ENCODE assay signal across 27 cellular contexts in the genomic region with DNA sequence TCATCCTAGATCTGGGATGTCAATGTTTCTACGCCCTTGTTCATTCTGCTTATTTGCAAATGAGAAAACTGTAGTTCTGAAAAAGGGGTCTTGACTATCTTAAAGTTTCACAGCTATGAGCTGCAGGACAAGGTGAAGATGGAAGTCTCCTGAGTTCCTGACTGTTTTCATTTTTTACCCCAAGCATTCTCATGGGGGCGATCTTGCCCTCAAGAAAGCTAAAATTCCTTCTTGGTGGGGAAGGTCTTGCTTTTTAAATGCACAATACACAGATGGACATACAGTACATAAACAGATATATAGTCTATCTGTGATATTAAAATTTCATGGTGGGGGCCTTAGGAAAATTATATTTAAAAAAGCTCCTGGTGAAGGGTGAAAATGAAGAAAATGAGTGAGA. TPM values are rescaled to one million over a fixed set of nuclear protein-coding genes. Genes with fewer than 3 reads are reported as not detected.
A peak's percentile ranks its signal among the peaks of the same experiment; 100 is the strongest.
DNase-seq lines count a peak whose midpoint lies in the region; ATAC-seq, FAIRE-seq and TF ChIP-seq lines count a peak whose summit lies in the region.
"Had no signal": no experiment of that assay in that cellular context is flagged by ENCODE, and none has a peak within 500 bp of the region (broad histone marks: within the 10 kb centered on the region; RNA-seq: fewer than 3 reads in every experiment).

No MANE protein-coding gene starts in this region.

- in situ Hi-C loops in HepG2 (cut with HindIII; ENCODE audit: extremely low pct_ligation_motif_present, low pct_unique_long_range_greater_than_20kb) = no loop called here

- CTCF ChIA-PET in HepG2 (lab: Yijun Ruan, JAX; ENCODE audit: low intra/inter-chr PET ratio, low total read pairs) = no interaction called here
- CTCF ChIA-PET in WTC11 (lab: Charles Lee) = interaction anchor here (0.7 to 2.5 kb wide), 15 partner anchors 9 to 450 kb away, joined by 3 to 13 read pairs (median 4); partner anchors contain the start of gene MASP1

- no peaks in the 10 kb centered on the region for H3K36me3 ChIP-seq in HepG2 (replicated peaks in 1 of 2; ENCODE audit: control insufficient read depth in 1 of 2, insufficient read depth in 2 of 2, low read length in 2 of 2)
- peaks cover 7 to 79% (median 30%) of the 10 kb centered on the region in 4 donors for H3K36me3 ChIP-seq in right lobe of liver

- ATAC-seq in HepG2 (no peak), right lobe of liver (no peak), WTC11 (0 out of 2 replicates have a peak, but pooled peaks have one; percentile 26), GM18519 (IDR thresholded peaks at IDR 0.05; ENCODE audit: low FRiP score, unreplicated experiment) (no peak)
- ATAC-seq: Panc1 had no signal

- H3K27me3 Mint-ChIP-seq in WTC11 (ENCODE audit: low read depth) = no peaks in the 10 kb centered on the region

- TF ChIP-seq EP300 in HepG2 (IDR thresholded peaks at IDR 0.05; ENCODE audit: low read depth in 2 of 2, low read length in 2 of 2) = no peak
- no peak for TF ChIP-seq EP300 in HepG2 (CRISPR knock-in tag; IDR thresholded peaks at IDR 0.05; ENCODE audit: borderline replicate concordance)

- H3K79me2 ChIP-seq in HepG2 (ENCODE audit: insufficient read depth, low read length) = no peaks in the 10 kb centered on the region

- no peaks in the 10 kb centered on the region for H4K20me1 ChIP-seq in HepG2 (ENCODE audit: insufficient read depth, low read length)

- H3K4me1 Mint-ChIP-seq in WTC11 = peaks cover 16% of the 10 kb centered on the region

- TF ChIP-seq RAD21 in HepG2 (CRISPR knock-in tag; IDR thresholded peaks at IDR 0.05) = no peak

- H3K27ac ChIP-seq in HepG2 (ENCODE audit: extremely low read length, insufficient read depth, low read length) (no peak overlapping the region), right lobe of liver (no peak overlapping the region)
- H3K27ac ChIP-seq: KMS-11, RWPE1 had no signal

- H3K4me1 ChIP-seq in HepG2 (ENCODE audit: insufficient read depth, low read length) (peaks cover 15% of the 10 kb centered on the region), right lobe of liver (peaks cover 0 to 12% (median 4%) of the 10 kb centered on the region in 4 donors)

- H3K9ac ChIP-seq in HepG2 (ENCODE audit: insufficient read depth, low read depth, low read length) = no peak overlapping the region
- H3K9ac ChIP-seq: KMS-11 had no signal

- TF ChIP-seq CTCF in HepG2 (CRISPR knock-in tag; IDR thresholded peaks at IDR 0.05) (peak; percentile 14; the same call in 1 of the 2 replicates), right lobe of liver (IDR thresholded peaks at IDR 0.05) (peak in 1 of 4 donors; percentile 18), WTC11 (IDR thresholded peaks at IDR 0.05) (no peak), epithelial cell of proximal tubule (conservative IDR thresholded peaks at IDR 0.05; ENCODE audit: low read depth, low read length) (peak; percentile 49)

- no peak overlapping the region for H2AFZ ChIP-seq in HepG2 (ENCODE audit: low read length)

- FAIRE-seq in HepG2 (lab: Jason Lieb, UNC) = no peak
- FAIRE-seq: H54, HTR-8/SVneo had no signal

- no peak overlapping the region for H3K27ac Mint-ChIP-seq in WTC11

- BruUV-seq in HepG2 (replicated peaks; lab: Mats Ljungman, UMichigan) = no TSS peak

- H3K4me3 ChIP-seq in HepG2 (replicated peaks in 1 of 3; ENCODE audit: insufficient read depth in 1 of 3, low read depth in 2 of 3, low read length in 3 of 3) (no peak overlapping the region), right lobe of liver (no peak overlapping the region), epithelial cell of proximal tubule (ENCODE audit: low read depth, low read length) (no peak overlapping the region)

- WGBS in HepG2 (ENCODE audit: low lambda C conversion rate) = 80% methylated on average over 2 of the region's 2 CpGs
- 91% methylated on average over 2 of the region's 2 CpGs for WGBS in right lobe of liver (ENCODE audit: insufficient coverage, low coverage, low lambda C conversion rate, missing lambda C conversion rate)

- H3K36me3 Mint-ChIP-seq in WTC11 = no peaks in the 10 kb centered on the region

- peaks cover 10% of the 10 kb centered on the region for H3K9me3 Mint-ChIP-seq in WTC11

- H3K4me2 ChIP-seq in HepG2 (ENCODE audit: low read depth, low read length) = no peak overlapping the region
- H3K4me2 ChIP-seq: KMS-11 had no signal

- POLR2A ChIA-PET in HepG2 (lab: Yijun Ruan, JAX) (no interaction called here), WTC11 (lab: Charles Lee) (interaction anchor here (1.2 kb wide), 1 partner anchor 16 kb away, joined by 3 read pairs; no protein-coding TSS in a partner anchor)

- H3K9me3 ChIP-seq in HepG2 (ENCODE audit: low read length) (no peaks in the 10 kb centered on the region), right lobe of liver (no peaks in the 10 kb centered on the region)

- H3K27me3 ChIP-seq in HepG2 (ENCODE audit: control insufficient read depth in 1 of 2, insufficient read depth in 2 of 2, low read length in 2 of 2) (no peaks in the 10 kb centered on the region), right lobe of liver (no peaks in the 10 kb centered on the region)

- no peak for TF ChIP-seq POLR2A in HepG2 (IDR thresholded peaks at IDR 0.05; ENCODE audit: insufficient read depth in 1 of 2, low read depth in 2 of 2, low read length in 2 of 2)
- no peak for TF ChIP-seq POLR2A in right lobe of liver (IDR thresholded peaks at IDR 0.05)

- no peak overlapping the region for H3K4me3 Mint-ChIP-seq in WTC11

- intact Hi-C loops in HepG2 (cut with micrococcal nuclease; ENCODE audit: unreplicated experiment) = no loop called here
- intact Hi-C loops in right lobe of liver (cut with DNase I) = no loop called here

- DNase-seq in HepG2 (ENCODE audit: low spot score) (no peak), right lobe of liver (no peak), WTC11 (ENCODE audit: low spot score) (no peak), epithelial cell of proximal tubule (ENCODE audit: low read depth) (no peak), superior temporal gyrus (ENCODE audit: extremely low spot score) (no peak), NCI-H2029 (lab: John Stamatoyannopoulos, UW) (no peak)
- no peak for DNase-seq in activated T-cell treated with anti-CD3 and anti-CD28 coated beads, Interleukin-2, amount 50 U/mL, for 1 hour
- DNase-seq: 8988T, Calu3, DND-41, NCI-H1048, NCI-H1417, NCI-H1694 treated with DMSO at 0.1 percent for 48 hours, NCI-H2081 treated with DMSO at 0.1 percent for 48 hours, NCI-H2171, NCI-H226, NCI-H510A, NCI-H69, SHP77 had no signal

TF ChIP-seq in HepG2, 621 proteins besides CTCF, POLR2A, EP300 and RAD21:
- TF ChIP-seq STAG1 (CRISPR knock-in tag; IDR thresholded peaks at IDR 0.05) (peak; percentile 33), RBM39 (IDR thresholded peaks at IDR 0.05; ENCODE audit: low read depth, low read length, poor library complexity, severe bottlenecking) (no peak)

TF ChIP-seq in WTC11, 78 proteins besides CTCF, POLR2A, EP300 and RAD21:
- TF ChIP-seq JUN (CRISPR knock-in tag; IDR thresholded peaks at IDR 0.05) (no peak), TCF7 (CRISPR knock-in tag; IDR thresholded peaks at IDR 0.05; ENCODE audit: low read depth) (no peak), PREB (CRISPR knock-in tag; IDR thresholded peaks at IDR 0.05; ENCODE audit: borderline replicate concordance) (no peak)
TF ChIP-seq in WTC11: peak in this region for 0.

RNA-seq across cellular contexts. Expression of gene MASP1, which starts 32.4 kb away (rescaled TPM):
- total RNA-seq in HepG2 (2016; rRNA removed; fragmentation: Illumina TruSeq; extraction: Trizol) (9.3 and 10.8 TPM in 2 replicates), right lobe of liver (100 to 1,000 TPM in 5 of 6 experiments, 10 to 100 TPM in 1; 84.6 to 146 (median 114) TPM), WTC11 (2021) (2.2 to 3.5 TPM (median 3.1 TPM) in 3 replicates), epithelial cell of proximal tubule (not detected in 2 replicates)
- total RNA-seq in HepG2 (2016; cell fraction: cytosol; rRNA removed; fragmentation: Illumina TruSeq; extraction: Trizol; ENCODE audit: low read depth) = 1.7 and 3.3 TPM in 2 replicates
- total RNA-seq in HepG2 (2016; cell fraction: insoluble cytoplasmic fraction; rRNA removed; fragmentation: Illumina TruSeq; extraction: Trizol) = 9.1 and 10.4 TPM in 2 replicates
- total RNA-seq in HepG2 (2016; cell fraction: membrane; rRNA removed; fragmentation: Illumina TruSeq; extraction: Trizol) = 6.3 and 6.5 TPM in 2 replicates
- 12.0 and 12.7 TPM in 2 replicates for total RNA-seq in HepG2 (2016; cell fraction: nucleus; rRNA removed; fragmentation: Illumina TruSeq; extraction: Trizol)
- 56.0 and 101 TPM in 2 replicates for polyA plus RNA-seq in HepG2 (2011; rRNA removed)
- polyA plus RNA-seq in HepG2 (2011; cell fraction: cytosol; rRNA removed) = 57.2 and 89.8 TPM in 2 replicates
- 40.9 and 70.4 TPM in 2 replicates for polyA plus RNA-seq in HepG2 (2011; cell fraction: nucleus; rRNA removed)
- 68.4 and 103 TPM in 2 replicates for polyA plus RNA-seq in HepG2 (2012)
- polyA plus RNA-seq in HepG2 (2016; cell fraction: cytosol; fragmentation: Illumina TruSeq; extraction: Trizol; ENCODE audit: low read depth) = 2.1 and 3.3 TPM in 2 replicates
- 6.9 and 8.4 TPM in 2 replicates for polyA plus RNA-seq in HepG2 (2016; cell fraction: insoluble cytoplasmic fraction; fragmentation: Illumina TruSeq; extraction: Trizol; ENCODE audit: low read depth)
- polyA plus RNA-seq in HepG2 (2016; cell fraction: membrane; fragmentation: Illumina TruSeq; extraction: Trizol; ENCODE audit: low read depth) = 3.7 and 3.9 TPM in 2 replicates
- 8.7 and 10.5 TPM in 2 replicates for polyA plus RNA-seq in HepG2 (2016; cell fraction: nucleus; fragmentation: Illumina TruSeq; extraction: Trizol; ENCODE audit: insufficient read depth, low read depth)
- 15.9 and 150 TPM in 2 replicates for polyA minus RNA-seq in HepG2 (2011; rRNA and poly(A)+ RNA removed; ENCODE audit: low replicate concordance)
- polyA minus RNA-seq in HepG2 (2011; cell fraction: cytosol; rRNA and poly(A)+ RNA removed) = 35.9 and 59.8 TPM in 2 replicates
- polyA minus RNA-seq in HepG2 (2011; cell fraction: nucleus; rRNA and poly(A)+ RNA removed) = 42.6 and 75.7 TPM in 2 replicates
- total RNA-seq: OCI-LY7, SK-MEL-5 had no signal

Comparison
In these comparisons a context has a peak if more than half of its experiments do, and no peak if none do; other contexts are left out.
1. Of the 50 proteins assayed by ChIP-seq in both HepG2 and WTC11: peak only in HepG2: CTCF; only in WTC11: none; in both: none; in neither: 49.